Comparison of ENCODE assay signal across 1 cellular context in the genomic region with DNA sequence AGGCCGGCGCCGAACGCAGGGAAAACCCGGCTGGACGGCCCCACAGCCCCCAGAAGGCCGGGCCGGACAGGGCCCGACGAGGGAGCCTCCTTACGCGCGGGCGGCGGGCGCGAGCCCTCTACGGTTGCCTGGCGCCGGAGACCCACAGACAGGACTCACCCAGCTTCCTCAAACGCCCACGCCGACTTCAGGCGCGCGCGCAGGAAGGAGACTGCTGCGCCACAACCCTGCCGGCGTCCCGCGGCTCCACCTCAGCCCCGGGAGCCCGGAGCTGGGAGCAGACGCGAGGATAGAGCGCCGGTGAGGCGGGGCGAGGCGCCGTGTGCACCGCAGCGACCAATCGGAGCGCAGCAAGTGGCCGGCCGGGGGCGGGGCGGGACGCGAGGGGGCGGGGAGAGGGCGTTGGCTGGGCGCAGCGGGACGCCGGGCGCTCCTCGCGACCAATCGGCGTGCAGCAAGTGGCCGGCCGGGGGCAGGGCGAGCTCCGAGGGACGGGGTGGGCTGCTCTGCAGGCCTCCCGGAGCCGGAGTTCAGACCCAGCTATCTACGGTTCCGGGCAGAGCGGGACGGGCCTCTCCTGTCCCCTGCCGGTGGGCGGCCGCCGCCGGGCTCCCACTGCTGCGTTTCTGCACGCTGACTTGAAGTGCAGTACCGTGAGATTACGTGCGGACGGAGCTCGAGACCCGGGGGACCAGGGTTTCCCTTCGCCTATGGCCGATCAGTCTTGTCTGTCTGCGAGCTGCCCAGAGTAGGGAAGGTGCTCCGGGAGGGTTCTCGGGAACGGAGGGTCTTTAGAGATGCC.
TF ChIP-seq lines count a peak whose summit lies in the region.

A gene (minus strand): TSS at position 296 of the 802 bp plus-strand sequence. CDS start 11,089 bp downstream, outside the sequence.

TF ChIP-seq in K562, 482 proteins besides CTCF, POLR2A, EP300 and RAD21 (continued from another document and continues in another):
- TF ChIP-seq, protein P1, sequence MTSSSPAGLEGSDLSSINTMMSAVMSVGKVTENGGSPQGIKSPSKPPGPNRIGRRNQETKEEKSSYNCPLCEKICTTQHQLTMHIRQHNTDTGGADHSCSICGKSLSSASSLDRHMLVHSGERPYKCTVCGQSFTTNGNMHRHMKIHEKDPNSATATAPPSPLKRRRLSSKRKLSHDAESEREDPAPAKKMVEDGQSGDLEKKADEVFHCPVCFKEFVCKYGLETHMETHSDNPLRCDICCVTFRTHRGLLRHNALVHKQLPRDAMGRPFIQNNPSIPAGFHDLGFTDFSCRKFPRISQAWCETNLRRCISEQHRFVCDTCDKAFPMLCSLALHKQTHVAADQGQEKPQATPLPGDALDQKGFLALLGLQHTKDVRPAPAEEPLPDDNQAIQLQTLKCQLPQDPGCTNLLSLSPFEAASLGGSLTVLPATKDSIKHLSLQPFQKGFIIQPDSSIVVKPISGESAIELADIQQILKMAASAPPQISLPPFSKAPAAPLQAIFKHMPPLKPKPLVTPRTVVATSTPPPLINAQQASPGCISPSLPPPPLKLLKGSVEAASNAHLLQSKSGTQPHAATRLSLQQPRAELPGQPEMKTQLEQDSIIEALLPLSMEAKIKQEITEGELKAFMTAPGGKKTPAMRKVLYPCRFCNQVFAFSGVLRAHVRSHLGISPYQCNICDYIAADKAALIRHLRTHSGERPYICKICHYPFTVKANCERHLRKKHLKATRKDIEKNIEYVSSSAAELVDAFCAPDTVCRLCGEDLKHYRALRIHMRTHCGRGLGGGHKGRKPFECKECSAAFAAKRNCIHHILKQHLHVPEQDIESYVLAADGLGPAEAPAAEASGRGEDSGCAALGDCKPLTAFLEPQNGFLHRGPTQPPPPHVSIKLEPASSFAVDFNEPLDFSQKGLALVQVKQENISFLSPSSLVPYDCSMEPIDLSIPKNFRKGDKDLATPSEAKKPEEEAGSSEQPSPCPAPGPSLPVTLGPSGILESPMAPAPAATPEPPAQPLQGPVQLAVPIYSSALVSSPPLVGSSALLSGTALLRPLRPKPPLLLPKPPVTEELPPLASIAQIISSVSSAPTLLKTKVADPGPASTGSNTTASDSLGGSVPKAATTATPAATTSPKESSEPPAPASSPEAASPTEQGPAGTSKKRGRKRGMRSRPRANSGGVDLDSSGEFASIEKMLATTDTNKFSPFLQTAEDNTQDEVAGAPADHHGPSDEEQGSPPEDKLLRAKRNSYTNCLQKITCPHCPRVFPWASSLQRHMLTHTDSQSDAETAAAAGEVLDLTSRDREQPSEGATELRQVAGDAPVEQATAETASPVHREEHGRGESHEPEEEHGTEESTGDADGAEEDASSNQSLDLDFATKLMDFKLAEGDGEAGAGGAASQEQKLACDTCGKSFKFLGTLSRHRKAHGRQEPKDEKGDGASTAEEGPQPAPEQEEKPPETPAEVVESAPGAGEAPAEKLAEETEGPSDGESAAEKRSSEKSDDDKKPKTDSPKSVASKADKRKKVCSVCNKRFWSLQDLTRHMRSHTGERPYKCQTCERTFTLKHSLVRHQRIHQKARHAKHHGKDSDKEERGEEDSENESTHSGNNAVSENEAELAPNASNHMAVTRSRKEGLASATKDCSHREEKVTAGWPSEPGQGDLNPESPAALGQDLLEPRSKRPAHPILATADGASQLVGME (CRISPR knock-in tag; IDR thresholded peaks at IDR 0.05), result peak; percentile 28; the same call in 1 of the 2 replicates
- peak; percentile 82 for TF ChIP-seq CHD2 (IDR thresholded peaks at IDR 0.05; ENCODE audit: low read depth, low read length)
- TF ChIP-seq, protein P2, sequence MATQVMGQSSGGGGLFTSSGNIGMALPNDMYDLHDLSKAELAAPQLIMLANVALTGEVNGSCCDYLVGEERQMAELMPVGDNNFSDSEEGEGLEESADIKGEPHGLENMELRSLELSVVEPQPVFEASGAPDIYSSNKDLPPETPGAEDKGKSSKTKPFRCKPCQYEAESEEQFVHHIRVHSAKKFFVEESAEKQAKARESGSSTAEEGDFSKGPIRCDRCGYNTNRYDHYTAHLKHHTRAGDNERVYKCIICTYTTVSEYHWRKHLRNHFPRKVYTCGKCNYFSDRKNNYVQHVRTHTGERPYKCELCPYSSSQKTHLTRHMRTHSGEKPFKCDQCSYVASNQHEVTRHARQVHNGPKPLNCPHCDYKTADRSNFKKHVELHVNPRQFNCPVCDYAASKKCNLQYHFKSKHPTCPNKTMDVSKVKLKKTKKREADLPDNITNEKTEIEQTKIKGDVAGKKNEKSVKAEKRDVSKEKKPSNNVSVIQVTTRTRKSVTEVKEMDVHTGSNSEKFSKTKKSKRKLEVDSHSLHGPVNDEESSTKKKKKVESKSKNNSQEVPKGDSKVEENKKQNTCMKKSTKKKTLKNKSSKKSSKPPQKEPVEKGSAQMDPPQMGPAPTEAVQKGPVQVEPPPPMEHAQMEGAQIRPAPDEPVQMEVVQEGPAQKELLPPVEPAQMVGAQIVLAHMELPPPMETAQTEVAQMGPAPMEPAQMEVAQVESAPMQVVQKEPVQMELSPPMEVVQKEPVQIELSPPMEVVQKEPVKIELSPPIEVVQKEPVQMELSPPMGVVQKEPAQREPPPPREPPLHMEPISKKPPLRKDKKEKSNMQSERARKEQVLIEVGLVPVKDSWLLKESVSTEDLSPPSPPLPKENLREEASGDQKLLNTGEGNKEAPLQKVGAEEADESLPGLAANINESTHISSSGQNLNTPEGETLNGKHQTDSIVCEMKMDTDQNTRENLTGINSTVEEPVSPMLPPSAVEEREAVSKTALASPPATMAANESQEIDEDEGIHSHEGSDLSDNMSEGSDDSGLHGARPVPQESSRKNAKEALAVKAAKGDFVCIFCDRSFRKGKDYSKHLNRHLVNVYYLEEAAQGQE (CRISPR knock-in tag; IDR thresholded peaks at IDR 0.05; ENCODE audit: low read depth), result peak; percentile 74
- peak; percentile 17; the same call in 1 of the 2 replicates for TF ChIP-seq NCOR1 (IDR thresholded peaks at IDR 0.05)
- peak; percentile 43; the same call in 1 of the 2 replicates for TF ChIP-seq ESRRA (IDR thresholded peaks at IDR 0.05; ENCODE audit: borderline replicate concordance, low read depth)
- TF ChIP-seq ZNF785 (CRISPR knock-in tag; IDR thresholded peaks at IDR 0.05), result no peak
- TF ChIP-seq KAT7 (CRISPR knock-in tag; IDR thresholded peaks at IDR 0.05; ENCODE audit: borderline replicate concordance), result peak; percentile 78; the same call in 1 of the 2 replicates
- peak; percentile 77 for TF ChIP-seq RBBP5 (IDR thresholded peaks at IDR 0.05; ENCODE audit: borderline replicate concordance, insufficient read depth, low read length, poor library complexity, severe bottlenecking)
- TF ChIP-seq NFYB (IDR thresholded peaks at IDR 0.05; ENCODE audit: extremely low read depth, insufficient read length), result peak; percentile 11
- no peak for TF ChIP-seq ASH1L (IDR thresholded peaks at IDR 0.05; ENCODE audit: borderline replicate concordance, low read depth, partially characterized antibody)
- peak; percentile 33; the same call in 1 of the 2 replicates for TF ChIP-seq ZSCAN32 (CRISPR knock-in tag; IDR thresholded peaks at IDR 0.05)
- no peak for TF ChIP-seq COPS2 (conservative IDR thresholded peaks at IDR 0.05)
- TF ChIP-seq, protein P3, sequence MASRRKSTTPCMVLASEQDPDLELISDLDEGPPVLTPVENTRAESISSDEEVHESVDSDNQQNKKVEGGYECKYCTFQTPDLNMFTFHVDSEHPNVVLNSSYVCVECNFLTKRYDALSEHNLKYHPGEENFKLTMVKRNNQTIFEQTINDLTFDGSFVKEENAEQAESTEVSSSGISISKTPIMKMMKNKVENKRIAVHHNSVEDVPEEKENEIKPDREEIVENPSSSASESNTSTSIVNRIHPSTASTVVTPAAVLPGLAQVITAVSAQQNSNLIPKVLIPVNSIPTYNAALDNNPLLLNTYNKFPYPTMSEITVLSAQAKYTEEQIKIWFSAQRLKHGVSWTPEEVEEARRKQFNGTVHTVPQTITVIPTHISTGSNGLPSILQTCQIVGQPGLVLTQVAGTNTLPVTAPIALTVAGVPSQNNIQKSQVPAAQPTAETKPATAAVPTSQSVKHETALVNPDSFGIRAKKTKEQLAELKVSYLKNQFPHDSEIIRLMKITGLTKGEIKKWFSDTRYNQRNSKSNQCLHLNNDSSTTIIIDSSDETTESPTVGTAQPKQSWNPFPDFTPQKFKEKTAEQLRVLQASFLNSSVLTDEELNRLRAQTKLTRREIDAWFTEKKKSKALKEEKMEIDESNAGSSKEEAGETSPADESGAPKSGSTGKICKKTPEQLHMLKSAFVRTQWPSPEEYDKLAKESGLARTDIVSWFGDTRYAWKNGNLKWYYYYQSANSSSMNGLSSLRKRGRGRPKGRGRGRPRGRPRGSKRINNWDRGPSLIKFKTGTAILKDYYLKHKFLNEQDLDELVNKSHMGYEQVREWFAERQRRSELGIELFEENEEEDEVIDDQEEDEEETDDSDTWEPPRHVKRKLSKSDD (conservative IDR thresholded peaks at IDR 0.05; ENCODE audit: low read length), result 0 out of 2 replicates have a peak, but pooled peaks have one; percentile 26
- TF ChIP-seq NONO (IDR thresholded peaks at IDR 0.05; ENCODE audit: low read depth in 2 of 2, low read length in 1 of 2), result peak; percentile 51 to 94; a peak in 2 of 4 replicates
- peak; percentile 71 for TF ChIP-seq ATF1 (CRISPR knock-in tag; IDR thresholded peaks at IDR 0.05)
- no peak for TF ChIP-seq ATF1 (tag; IDR thresholded peaks at IDR 0.05)
- peak; percentile 68 for TF ChIP-seq BHLHE40 (IDR thresholded peaks at IDR 0.05; ENCODE audit: low read length)
- TF ChIP-seq TBP (optimal IDR thresholded peaks at IDR 0.05; ENCODE audit: low read depth, low read length), result peak; percentile 92
- peak; percentile 39; the same call in 1 of the 2 replicates for TF ChIP-seq SPI1 (IDR thresholded peaks at IDR 0.05; ENCODE audit: borderline replicate concordance, low read depth, low read length)
- TF ChIP-seq SIN3B (IDR thresholded peaks at IDR 0.05; ENCODE audit: low read depth), result peak; percentile 67
- TF ChIP-seq KDM1A (IDR thresholded peaks at IDR 0.05), result no peak
- peak in 1 of 2 experiments; percentile 70; a peak in 2 of 4 replicates for TF ChIP-seq SRF (CRISPR knock-in tag; IDR thresholded peaks at IDR 0.05)
- 0 out of 2 replicates have a peak, but pooled peaks have one; percentile 58 for TF ChIP-seq GATAD2B (IDR thresholded peaks at IDR 0.05; ENCODE audit: borderline replicate concordance)
- TF ChIP-seq, protein P4, sequence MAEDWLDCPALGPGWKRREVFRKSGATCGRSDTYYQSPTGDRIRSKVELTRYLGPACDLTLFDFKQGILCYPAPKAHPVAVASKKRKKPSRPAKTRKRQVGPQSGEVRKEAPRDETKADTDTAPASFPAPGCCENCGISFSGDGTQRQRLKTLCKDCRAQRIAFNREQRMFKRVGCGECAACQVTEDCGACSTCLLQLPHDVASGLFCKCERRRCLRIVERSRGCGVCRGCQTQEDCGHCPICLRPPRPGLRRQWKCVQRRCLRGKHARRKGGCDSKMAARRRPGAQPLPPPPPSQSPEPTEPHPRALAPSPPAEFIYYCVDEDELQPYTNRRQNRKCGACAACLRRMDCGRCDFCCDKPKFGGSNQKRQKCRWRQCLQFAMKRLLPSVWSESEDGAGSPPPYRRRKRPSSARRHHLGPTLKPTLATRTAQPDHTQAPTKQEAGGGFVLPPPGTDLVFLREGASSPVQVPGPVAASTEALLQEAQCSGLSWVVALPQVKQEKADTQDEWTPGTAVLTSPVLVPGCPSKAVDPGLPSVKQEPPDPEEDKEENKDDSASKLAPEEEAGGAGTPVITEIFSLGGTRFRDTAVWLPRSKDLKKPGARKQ (CRISPR knock-in tag; IDR thresholded peaks at IDR 0.05), result no peak
- TF ChIP-seq, protein P5, sequence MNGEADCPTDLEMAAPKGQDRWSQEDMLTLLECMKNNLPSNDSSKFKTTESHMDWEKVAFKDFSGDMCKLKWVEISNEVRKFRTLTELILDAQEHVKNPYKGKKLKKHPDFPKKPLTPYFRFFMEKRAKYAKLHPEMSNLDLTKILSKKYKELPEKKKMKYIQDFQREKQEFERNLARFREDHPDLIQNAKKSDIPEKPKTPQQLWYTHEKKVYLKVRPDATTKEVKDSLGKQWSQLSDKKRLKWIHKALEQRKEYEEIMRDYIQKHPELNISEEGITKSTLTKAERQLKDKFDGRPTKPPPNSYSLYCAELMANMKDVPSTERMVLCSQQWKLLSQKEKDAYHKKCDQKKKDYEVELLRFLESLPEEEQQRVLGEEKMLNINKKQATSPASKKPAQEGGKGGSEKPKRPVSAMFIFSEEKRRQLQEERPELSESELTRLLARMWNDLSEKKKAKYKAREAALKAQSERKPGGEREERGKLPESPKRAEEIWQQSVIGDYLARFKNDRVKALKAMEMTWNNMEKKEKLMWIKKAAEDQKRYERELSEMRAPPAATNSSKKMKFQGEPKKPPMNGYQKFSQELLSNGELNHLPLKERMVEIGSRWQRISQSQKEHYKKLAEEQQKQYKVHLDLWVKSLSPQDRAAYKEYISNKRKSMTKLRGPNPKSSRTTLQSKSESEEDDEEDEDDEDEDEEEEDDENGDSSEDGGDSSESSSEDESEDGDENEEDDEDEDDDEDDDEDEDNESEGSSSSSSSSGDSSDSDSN (IDR thresholded peaks at IDR 0.05; ENCODE audit: borderline replicate concordance in 1 of 2, low read depth in 2 of 2, low read length in 2 of 2), result peak; percentile 96 to 97
- TF ChIP-seq, protein P6, sequence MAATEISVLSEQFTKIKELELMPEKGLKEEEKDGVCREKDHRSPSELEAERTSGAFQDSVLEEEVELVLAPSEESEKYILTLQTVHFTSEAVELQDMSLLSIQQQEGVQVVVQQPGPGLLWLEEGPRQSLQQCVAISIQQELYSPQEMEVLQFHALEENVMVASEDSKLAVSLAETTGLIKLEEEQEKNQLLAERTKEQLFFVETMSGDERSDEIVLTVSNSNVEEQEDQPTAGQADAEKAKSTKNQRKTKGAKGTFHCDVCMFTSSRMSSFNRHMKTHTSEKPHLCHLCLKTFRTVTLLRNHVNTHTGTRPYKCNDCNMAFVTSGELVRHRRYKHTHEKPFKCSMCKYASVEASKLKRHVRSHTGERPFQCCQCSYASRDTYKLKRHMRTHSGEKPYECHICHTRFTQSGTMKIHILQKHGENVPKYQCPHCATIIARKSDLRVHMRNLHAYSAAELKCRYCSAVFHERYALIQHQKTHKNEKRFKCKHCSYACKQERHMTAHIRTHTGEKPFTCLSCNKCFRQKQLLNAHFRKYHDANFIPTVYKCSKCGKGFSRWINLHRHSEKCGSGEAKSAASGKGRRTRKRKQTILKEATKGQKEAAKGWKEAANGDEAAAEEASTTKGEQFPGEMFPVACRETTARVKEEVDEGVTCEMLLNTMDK (IDR thresholded peaks at IDR 0.05; ENCODE audit: borderline replicate concordance, insufficient read depth, low read depth, low read length, poor library complexity, severe bottlenecking), result peak; percentile 79
- TF ChIP-seq, protein P7, sequence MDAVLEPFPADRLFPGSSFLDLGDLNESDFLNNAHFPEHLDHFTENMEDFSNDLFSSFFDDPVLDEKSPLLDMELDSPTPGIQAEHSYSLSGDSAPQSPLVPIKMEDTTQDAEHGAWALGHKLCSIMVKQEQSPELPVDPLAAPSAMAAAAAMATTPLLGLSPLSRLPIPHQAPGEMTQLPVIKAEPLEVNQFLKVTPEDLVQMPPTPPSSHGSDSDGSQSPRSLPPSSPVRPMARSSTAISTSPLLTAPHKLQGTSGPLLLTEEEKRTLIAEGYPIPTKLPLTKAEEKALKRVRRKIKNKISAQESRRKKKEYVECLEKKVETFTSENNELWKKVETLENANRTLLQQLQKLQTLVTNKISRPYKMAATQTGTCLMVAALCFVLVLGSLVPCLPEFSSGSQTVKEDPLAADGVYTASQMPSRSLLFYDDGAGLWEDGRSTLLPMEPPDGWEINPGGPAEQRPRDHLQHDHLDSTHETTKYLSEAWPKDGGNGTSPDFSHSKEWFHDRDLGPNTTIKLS (IDR thresholded peaks at IDR 0.05; ENCODE audit: borderline replicate concordance, low read depth), result 0 out of 2 replicates have a peak, but pooled peaks have one; percentile 35
- TF ChIP-seq, protein P8, sequence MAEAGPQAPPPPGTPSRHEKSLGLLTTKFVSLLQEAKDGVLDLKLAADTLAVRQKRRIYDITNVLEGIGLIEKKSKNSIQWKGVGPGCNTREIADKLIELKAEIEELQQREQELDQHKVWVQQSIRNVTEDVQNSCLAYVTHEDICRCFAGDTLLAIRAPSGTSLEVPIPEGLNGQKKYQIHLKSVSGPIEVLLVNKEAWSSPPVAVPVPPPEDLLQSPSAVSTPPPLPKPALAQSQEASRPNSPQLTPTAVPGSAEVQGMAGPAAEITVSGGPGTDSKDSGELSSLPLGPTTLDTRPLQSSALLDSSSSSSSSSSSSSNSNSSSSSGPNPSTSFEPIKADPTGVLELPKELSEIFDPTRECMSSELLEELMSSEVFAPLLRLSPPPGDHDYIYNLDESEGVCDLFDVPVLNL (CRISPR knock-in tag; IDR thresholded peaks at IDR 0.05; ENCODE audit: low read depth), result no peak
